In the genomic region with DNA sequence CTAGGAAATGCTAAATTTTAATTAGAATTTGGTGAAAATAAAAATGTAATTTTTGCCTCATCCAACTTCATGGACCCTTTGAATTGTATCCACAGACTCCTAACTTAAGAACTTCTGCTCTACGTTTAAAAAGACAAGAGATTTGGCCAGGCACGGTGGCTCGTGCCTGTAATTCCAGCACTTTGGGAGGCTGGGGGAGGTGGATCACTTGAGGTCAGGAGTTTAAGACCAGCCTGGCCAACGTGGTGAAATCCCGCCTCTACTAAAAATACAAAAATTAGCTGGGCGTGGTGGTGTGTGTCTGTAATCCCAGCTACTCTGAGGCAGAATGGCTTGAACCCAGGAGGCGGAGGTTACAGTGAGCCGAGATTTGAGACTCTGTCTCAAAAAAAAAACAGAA, we compare ENCODE assay signal across 2 cellular contexts. TPM values are rescaled to one million over a fixed set of nuclear protein-coding genes. Genes with fewer than 3 reads are reported as not detected.
"Had no signal": no experiment of that assay in that cellular context is flagged by ENCODE, and none has a peak within 500 bp of the region (broad histone marks: within the 10 kb centered on the region; RNA-seq: fewer than 3 reads in every experiment).

No MANE protein-coding gene starts in this region.

RNA-seq across cellular contexts. Expression of gene ADAMTS7, which starts 54.8 kb away (rescaled TPM):
- total RNA-seq: activated CD8-positive, alpha-beta T cell treated with anti-CD3 and anti-CD28 coated beads, Interleukin-2, amount 10 ng/mL, durations not matched to agents 7 days and 5 days; T-helper 17 cell had no signal
